In the genomic region with DNA sequence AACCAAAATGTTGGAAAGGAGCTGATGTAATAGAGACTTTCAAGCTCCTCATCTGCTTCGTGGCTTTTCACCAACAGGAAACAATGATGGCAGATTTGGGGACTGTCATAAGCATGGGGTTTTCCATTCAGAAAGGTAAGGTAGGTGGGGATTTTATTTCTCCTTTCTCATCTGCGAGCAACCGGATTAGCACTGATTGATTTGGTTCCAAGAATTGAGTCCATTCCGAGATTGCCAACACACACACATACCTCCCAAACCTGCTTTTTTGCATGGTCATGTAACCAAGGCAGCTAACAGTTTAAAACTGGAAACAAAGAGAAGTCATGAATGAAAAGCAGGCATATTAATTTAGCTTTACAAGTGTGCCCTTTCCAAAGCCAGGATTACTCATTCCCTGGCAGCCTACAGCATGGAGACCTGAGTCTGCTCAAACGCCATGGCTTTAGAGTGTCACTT, we compare ENCODE assay signal across 9 cellular contexts.
DNase-seq lines count a peak whose midpoint lies in the region; ATAC-seq, FAIRE-seq and TF ChIP-seq lines count a peak whose summit lies in the region.
"Had no signal": no experiment of that assay in that cellular context is flagged by ENCODE, and none has a peak within 500 bp of the region (broad histone marks: within the 10 kb centered on the region; RNA-seq: fewer than 3 reads in every experiment).

No MANE protein-coding gene starts in this region.

- no peak overlapping the region for H2AFZ ChIP-seq in HepG2 (ENCODE audit: low read length)
- H2AFZ ChIP-seq: neural progenitor cell had no signal

- TF ChIP-seq RAD21 in liver (IDR thresholded peaks at IDR 0.05) (no peak), HepG2 (CRISPR knock-in tag; IDR thresholded peaks at IDR 0.05) (no peak)

- in situ Hi-C loops in HepG2 (cut with HindIII; ENCODE audit: extremely low pct_ligation_motif_present, low pct_unique_long_range_greater_than_20kb): no loop called here

- TF ChIP-seq CTCF in liver (IDR thresholded peaks at IDR 0.05; ENCODE audit: low read depth, low read length, missing input control) (no peak), HepG2 (CRISPR knock-in tag; IDR thresholded peaks at IDR 0.05) (no peak)

- no peak for DNase-seq in HepG2 (ENCODE audit: low spot score)
- peak; percentile 2 for DNase-seq in amniotic stem cell (lab: John Stamatoyannopoulos, UW)
- DNase-seq in kidney tubule cell (ENCODE audit: low spot score): peak; percentile 25
- DNase-seq in islet precursor cell: no peak
- DNase-seq in caudate nucleus (lab: John Stamatoyannopoulos, UW): no peak
- DNase-seq in NCI-H2227 (lab: John Stamatoyannopoulos, UW; ENCODE audit: unreplicated experiment): no peak

- H3K4me1 ChIP-seq in liver (ENCODE audit: control insufficient read depth in 4 of 4, insufficient read depth in 4 of 4, low read length in 3 of 4) (peaks cover 1 to 19% (median 11%) of the 10 kb centered on the region in 4 donors), HepG2 (ENCODE audit: insufficient read depth, low read length) (no peaks in the 10 kb centered on the region)

- no peaks in the 10 kb centered on the region for H3K79me2 ChIP-seq in HepG2 (ENCODE audit: insufficient read depth, low read length)

- H3K4me3 ChIP-seq in liver (ENCODE audit: low read depth in 1 of 3, low read length in 3 of 3) (no peak overlapping the region), HepG2 (replicated peaks in 1 of 3; ENCODE audit: insufficient read depth in 1 of 3, low read depth in 2 of 3, low read length in 3 of 3) (no peak overlapping the region)
- H3K4me3 ChIP-seq: neural progenitor cell had no signal

- POLR2A ChIA-PET in HepG2 (lab: Yijun Ruan, JAX): no interaction called here

- 50% methylated on average over 5 of the region's 5 CpGs for WGBS in liver
- 45% methylated on average over 5 of the region's 5 CpGs for WGBS in HepG2 (ENCODE audit: low lambda C conversion rate)

- H3K9me3 ChIP-seq in liver (ENCODE audit: control insufficient read depth in 4 of 4, low read length in 3 of 4) (no peaks in the 10 kb centered on the region), HepG2 (ENCODE audit: low read length) (no peaks in the 10 kb centered on the region)

- CTCF ChIA-PET in HepG2 (lab: Yijun Ruan, JAX; ENCODE audit: low intra/inter-chr PET ratio, low total read pairs): no interaction called here

- intact Hi-C loops in HepG2 (cut with micrococcal nuclease; ENCODE audit: unreplicated experiment): no loop called here

- H3K9ac ChIP-seq in liver (ENCODE audit: low read depth in 1 of 2, low read length in 2 of 2): no peak overlapping the region
- H3K9ac ChIP-seq in HepG2 (ENCODE audit: insufficient read depth, low read depth, low read length): no peak overlapping the region
- H3K9ac ChIP-seq: neural progenitor cell had no signal

- FAIRE-seq in HepG2 (lab: Jason Lieb, UNC): no peak

- ATAC-seq in HepG2: no peak
- no peak for ATAC-seq in HG03196 (IDR thresholded peaks at IDR 0.05; ENCODE audit: unreplicated experiment)

- TF ChIP-seq EP300 in HepG2 (IDR thresholded peaks at IDR 0.05; ENCODE audit: low read depth in 2 of 2, low read length in 2 of 2) (no peak), HepG2 (CRISPR knock-in tag; IDR thresholded peaks at IDR 0.05; ENCODE audit: borderline replicate concordance) (no peak)

- no TSS peak for BruUV-seq in HepG2 (replicated peaks; lab: Mats Ljungman, UMichigan)

- H3K27ac ChIP-seq in liver (ENCODE audit: low read depth in 1 of 2, low read length in 2 of 2) (peak overlapping the region; percentile 30 to 74), HepG2 (ENCODE audit: extremely low read length, insufficient read depth, low read length) (no peak overlapping the region), caudate nucleus (ENCODE audit: low read depth, low read length) (no peak overlapping the region)
- H3K27ac ChIP-seq: neural progenitor cell had no signal

- TF ChIP-seq POLR2A in HepG2 (IDR thresholded peaks at IDR 0.05; ENCODE audit: insufficient read depth in 1 of 2, low read depth in 2 of 2, low read length in 2 of 2): no peak

- no peaks in the 10 kb centered on the region for H3K27me3 ChIP-seq in liver (ENCODE audit: control insufficient read depth in 4 of 4, insufficient read depth in 4 of 4, low read length in 3 of 4)
- no peaks in the 10 kb centered on the region for H3K27me3 ChIP-seq in HepG2 (ENCODE audit: control insufficient read depth in 1 of 2, insufficient read depth in 2 of 2, low read length in 2 of 2)
- H3K27me3 ChIP-seq: neural progenitor cell had no signal

- H3K36me3 ChIP-seq in liver (ENCODE audit: control insufficient read depth in 4 of 4, insufficient read depth in 3 of 4, low read depth in 1 of 4, low read length in 3 of 4) (no peaks in the 10 kb centered on the region), HepG2 (replicated peaks in 1 of 2; ENCODE audit: control insufficient read depth in 1 of 2, insufficient read depth in 2 of 2, low read length in 2 of 2) (no peaks in the 10 kb centered on the region)
- H3K36me3 ChIP-seq: neural progenitor cell had no signal

- no peaks in the 10 kb centered on the region for H4K20me1 ChIP-seq in HepG2 (ENCODE audit: insufficient read depth, low read length)

- H3K4me2 ChIP-seq in HepG2 (ENCODE audit: low read depth, low read length): no peak overlapping the region
- H3K4me2 ChIP-seq: neural progenitor cell had no signal

TF ChIP-seq in liver, 16 proteins besides CTCF, POLR2A, EP300 and RAD21:
- TF ChIP-seq TAF1 (conservative IDR thresholded peaks at IDR 0.05) (no peak), YY1 (IDR thresholded peaks at IDR 0.05) (no peak), NR2F2 (IDR thresholded peaks at IDR 0.05) (no peak), JUND (IDR thresholded peaks at IDR 0.05) (no peak), SP1 (IDR thresholded peaks at IDR 0.05) (peak; percentile 7)
- TF ChIP-seq, protein P1, sequence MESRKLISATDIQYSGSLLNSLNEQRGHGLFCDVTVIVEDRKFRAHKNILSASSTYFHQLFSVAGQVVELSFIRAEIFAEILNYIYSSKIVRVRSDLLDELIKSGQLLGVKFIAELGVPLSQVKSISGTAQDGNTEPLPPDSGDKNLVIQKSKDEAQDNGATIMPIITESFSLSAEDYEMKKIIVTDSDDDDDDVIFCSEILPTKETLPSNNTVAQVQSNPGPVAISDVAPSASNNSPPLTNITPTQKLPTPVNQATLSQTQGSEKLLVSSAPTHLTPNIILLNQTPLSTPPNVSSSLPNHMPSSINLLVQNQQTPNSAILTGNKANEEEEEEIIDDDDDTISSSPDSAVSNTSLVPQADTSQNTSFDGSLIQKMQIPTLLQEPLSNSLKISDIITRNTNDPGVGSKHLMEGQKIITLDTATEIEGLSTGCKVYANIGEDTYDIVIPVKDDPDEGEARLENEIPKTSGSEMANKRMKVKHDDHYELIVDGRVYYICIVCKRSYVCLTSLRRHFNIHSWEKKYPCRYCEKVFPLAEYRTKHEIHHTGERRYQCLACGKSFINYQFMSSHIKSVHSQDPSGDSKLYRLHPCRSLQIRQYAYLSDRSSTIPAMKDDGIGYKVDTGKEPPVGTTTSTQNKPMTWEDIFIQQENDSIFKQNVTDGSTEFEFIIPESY (IDR thresholded peaks at IDR 0.05): no peak

TF ChIP-seq in HepG2, 621 proteins besides CTCF, POLR2A, EP300 and RAD21 (continues in another document):
- no peak for TF ChIP-seq CENPX (CRISPR knock-in tag; IDR thresholded peaks at IDR 0.05)
- no peak for TF ChIP-seq HNRNPH1 (optimal IDR thresholded peaks at IDR 0.05; ENCODE audit: low read depth, low read length)
- no peak for TF ChIP-seq BORCS8-MEF2B (CRISPR knock-in tag; IDR thresholded peaks at IDR 0.05)
- no peak for TF ChIP-seq RARA (CRISPR knock-in tag; IDR thresholded peaks at IDR 0.05)
- TF ChIP-seq, protein P2, sequence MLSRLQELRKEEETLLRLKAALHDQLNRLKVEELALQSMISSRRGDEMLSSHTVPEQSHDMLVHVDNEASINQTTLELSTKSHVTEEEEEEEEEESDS (CRISPR knock-in tag; IDR thresholded peaks at IDR 0.05; ENCODE audit: borderline replicate concordance): no peak
- TF ChIP-seq ZNF737 (CRISPR knock-in tag; IDR thresholded peaks at IDR 0.05; ENCODE audit: borderline replicate concordance): no peak
- TF ChIP-seq, protein P3, sequence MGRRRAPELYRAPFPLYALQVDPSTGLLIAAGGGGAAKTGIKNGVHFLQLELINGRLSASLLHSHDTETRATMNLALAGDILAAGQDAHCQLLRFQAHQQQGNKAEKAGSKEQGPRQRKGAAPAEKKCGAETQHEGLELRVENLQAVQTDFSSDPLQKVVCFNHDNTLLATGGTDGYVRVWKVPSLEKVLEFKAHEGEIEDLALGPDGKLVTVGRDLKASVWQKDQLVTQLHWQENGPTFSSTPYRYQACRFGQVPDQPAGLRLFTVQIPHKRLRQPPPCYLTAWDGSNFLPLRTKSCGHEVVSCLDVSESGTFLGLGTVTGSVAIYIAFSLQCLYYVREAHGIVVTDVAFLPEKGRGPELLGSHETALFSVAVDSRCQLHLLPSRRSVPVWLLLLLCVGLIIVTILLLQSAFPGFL (CRISPR knock-in tag; IDR thresholded peaks at IDR 0.05): no peak
- no peak for TF ChIP-seq ZNF549 (CRISPR knock-in tag; IDR thresholded peaks at IDR 0.05)
- TF ChIP-seq, protein P1 (CRISPR knock-in tag; IDR thresholded peaks at IDR 0.05): no peak
- TF ChIP-seq HMGA1 (CRISPR knock-in tag; conservative IDR thresholded peaks at IDR 0.05): no peak
- no peak for TF ChIP-seq ARNT2 (CRISPR knock-in tag; IDR thresholded peaks at IDR 0.05; ENCODE audit: low read depth)
- TF ChIP-seq, protein P4, sequence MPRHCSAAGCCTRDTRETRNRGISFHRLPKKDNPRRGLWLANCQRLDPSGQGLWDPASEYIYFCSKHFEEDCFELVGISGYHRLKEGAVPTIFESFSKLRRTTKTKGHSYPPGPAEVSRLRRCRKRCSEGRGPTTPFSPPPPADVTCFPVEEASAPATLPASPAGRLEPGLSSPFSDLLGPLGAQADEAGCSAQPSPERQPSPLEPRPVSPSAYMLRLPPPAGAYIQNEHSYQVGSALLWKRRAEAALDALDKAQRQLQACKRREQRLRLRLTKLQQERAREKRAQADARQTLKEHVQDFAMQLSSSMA (CRISPR knock-in tag; IDR thresholded peaks at IDR 0.05): no peak
- TF ChIP-seq PHB2 (IDR thresholded peaks at IDR 0.05; ENCODE audit: partially characterized antibody): no peak
- TF ChIP-seq ZNF317 (CRISPR knock-in tag; IDR thresholded peaks at IDR 0.05): no peak

Comparison
In these comparisons a context has a peak if more than half of its experiments do, and no peak if none do; other contexts are left out.
1. H3K27ac ChIP-seq: peak in liver (2 of 2); none in HepG2 (single experiment) and caudate nucleus (single experiment).
2. DNase-seq: peak in amniotic stem cell (single experiment) and kidney tubule cell (single experiment); none in HepG2 (single experiment), islet precursor cell (single experiment), caudate nucleus (0 of 61) and NCI-H2227 (single experiment).